In the genomic region with DNA sequence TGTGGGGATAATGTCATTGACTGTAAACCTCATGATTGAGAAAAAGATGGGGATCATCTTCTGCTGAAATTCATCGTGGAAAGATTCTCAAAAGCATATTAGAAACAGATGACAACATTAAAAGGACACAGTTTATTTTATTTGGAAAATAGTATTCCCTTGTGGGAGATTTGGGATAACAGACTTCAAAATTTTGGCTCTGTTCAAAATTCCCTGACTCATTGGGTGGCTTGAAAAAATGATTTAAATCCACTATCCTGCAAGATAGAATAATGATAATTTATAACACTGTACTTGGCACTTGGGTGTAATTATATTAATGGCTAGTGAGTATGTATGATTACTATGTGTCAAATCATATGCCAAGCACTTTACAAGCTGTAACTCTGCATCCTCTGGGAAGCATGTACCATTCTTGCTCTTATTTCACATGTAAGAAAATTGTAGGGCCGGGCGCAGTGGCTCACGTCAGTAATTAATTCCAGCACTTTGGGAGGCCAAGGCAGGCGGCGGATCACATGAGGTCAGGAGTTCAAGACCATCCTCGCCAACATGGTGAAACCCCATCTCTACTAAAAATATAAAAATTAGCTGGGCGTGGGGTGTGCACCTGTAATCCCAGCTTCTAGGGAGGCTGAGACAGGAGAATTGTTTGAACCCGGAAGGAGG, we compare ENCODE assay signal across 12 cellular contexts.
"Had no signal": no experiment of that assay in that cellular context is flagged by ENCODE, and none has a peak within 500 bp of the region (broad histone marks: within the 10 kb centered on the region; RNA-seq: fewer than 3 reads in every experiment).

No MANE protein-coding gene starts in this region.

- DNase-seq: activated CD4-positive, alpha-beta T cell treated with anti-CD3 and anti-CD28 coated beads for 36 hours; activated CD4-positive, alpha-beta T cell treated with anti-CD3 and anti-CD28 coated beads, Interleukin-2, amount 50 U/mL, for 48 hours; activated naive CD4-positive, alpha-beta T cell; activated naive CD8-positive, alpha-beta T cell treated with anti-CD3 and anti-CD28 coated beads, Interleukin-2, amount 10 ng/mL, durations not matched to agents 7 days and 5 days; brain microvascular endothelial cell; erythroblast; hypothalamus; islet precursor cell; left colon; occipital lobe; stimulated activated naive CD8-positive, alpha-beta T cell treated with anti-CD3 and anti-CD28 coated beads, Interleukin-15, Interleukin-2, amounts not matched to agents 100 U/mL and 50 U/mL, for 24 hours; trophoblast cell had no signal
